ENCODE assay signal across 26 cellular contexts in the genomic region with DNA sequence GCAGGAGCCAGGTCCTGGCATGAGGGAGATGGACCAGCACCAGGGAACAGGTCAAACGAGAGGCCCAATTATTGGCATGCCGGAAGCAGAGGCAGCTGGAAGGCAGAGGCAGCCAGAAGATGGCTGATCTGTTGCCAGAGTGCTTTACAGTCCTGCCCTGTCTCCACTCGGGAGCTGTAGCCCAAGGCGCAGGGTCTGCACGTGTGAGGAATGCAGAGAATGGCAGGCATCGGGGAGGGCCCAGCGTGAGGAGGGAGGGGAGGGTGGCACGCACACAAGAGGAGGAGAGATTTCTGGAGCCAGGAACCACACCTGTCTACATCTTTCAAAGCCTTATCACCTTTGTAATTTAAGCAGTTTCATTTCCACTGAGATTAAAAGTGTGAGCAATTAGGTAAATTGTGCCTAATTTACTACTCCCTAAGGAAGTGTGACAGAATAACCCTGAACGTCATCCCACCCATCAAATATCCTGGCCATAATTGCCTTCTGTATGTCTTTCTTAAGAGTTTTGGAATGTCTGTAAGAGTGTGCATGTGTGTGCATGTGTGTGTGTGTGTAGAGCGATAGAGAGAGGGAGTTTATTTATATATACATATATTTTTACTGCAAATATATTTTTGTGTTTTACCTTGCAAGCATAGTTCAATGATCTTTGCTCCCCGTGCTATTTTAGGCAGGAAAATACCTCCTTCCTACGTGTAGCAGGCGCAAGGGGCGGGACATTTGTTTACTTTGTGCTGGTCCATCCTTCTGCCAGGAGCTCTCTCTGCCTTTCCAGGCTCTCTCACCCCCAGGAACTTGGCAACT.
DNase-seq lines count a peak whose midpoint lies in the region; ATAC-seq, FAIRE-seq and TF ChIP-seq lines count a peak whose summit lies in the region.
"Had no signal": no experiment of that assay in that cellular context is flagged by ENCODE, and none has a peak within 500 bp of the region (broad histone marks: within the 10 kb centered on the region; RNA-seq: fewer than 3 reads in every experiment).

No MANE protein-coding gene starts in this region.

- H3K4me2 ChIP-seq in BLaER1 = peak overlapping the region; percentile 31; the same call in 1 of the 2 replicates
- H3K4me2 ChIP-seq in Karpas-422 (ENCODE audit: low read depth, low read length, poor library complexity, severe bottlenecking) = peak overlapping the region; percentile 78
- no peak overlapping the region for H3K4me2 ChIP-seq in endothelial cell of umbilical vein (ENCODE audit: insufficient read depth, low read length)

- no peaks in the 10 kb centered on the region for H3K9me2 ChIP-seq in Karpas-422 (replicated peaks; ENCODE audit: insufficient read depth, low read length)

- DNase-seq in Karpas-422 (peak; percentile 71), endothelial cell of umbilical vein (ENCODE audit: low read depth, low spot score) (no peak), midbrain (lab: John Stamatoyannopoulos, UW) (peak; percentile 7), suprapubic skin (ENCODE audit: low spot score in 2 of 2) (no peak), natural killer cell (no peak), cerebellum (ENCODE audit: low spot score) (no peak)
- DNase-seq in activated naive CD4-positive, alpha-beta T cell treated with anti-CD3 and anti-CD28 coated beads, Interleukin-2, amount 10 ng/mL, durations not matched to agents 7 days and 5 days = no peak
- DNase-seq: activated CD4-positive, alpha-beta memory T cell treated with anti-CD3 and anti-CD28 coated beads for 36 hours; activated naive CD8-positive, alpha-beta T cell treated with anti-CD3 and anti-CD28 coated beads, Interleukin-2, amount 10 ng/mL, durations not matched to agents 7 days and 5 days; activated T-cell treated with anti-CD3 and anti-CD28 coated beads, Interleukin-2, amount 50 U/mL, for 48 hours; Calu3; effector CD4-positive, alpha-beta T cell; GDM1; HCEC 1CT; left ventricle myocardium superior; MG63; naive thymus-derived CD4-positive, alpha-beta T cell; NCI-H2081; NCI-H524; psoas muscle; stimulated activated CD4-positive, alpha-beta T cell treated with anti-CD3 and anti-CD28 coated beads, Interleukin-12 subunit alpha, Interleukin-12 subunit beta, amount 100 ng/mL, for 4 hours; uterus had no signal

- peaks cover 29% of the 10 kb centered on the region for H3K27me3 Mint-ChIP-seq in activated naive CD4-positive, alpha-beta T cell treated with anti-CD3 and anti-CD28 coated beads, Interleukin-2, amount 10 ng/mL, durations not matched to agents 7 days and 5 days
- peaks cover 3 to 12% of the 10 kb centered on the region in 2 donors for H3K27me3 Mint-ChIP-seq in natural killer cell (ENCODE audit: low read depth in 2 of 2)

- H3K27me3 ChIP-seq in BLaER1 (no peaks in the 10 kb centered on the region), Karpas-422 (ENCODE audit: low read length) (no peaks in the 10 kb centered on the region), endothelial cell of umbilical vein (ENCODE audit: control insufficient read depth in 2 of 2, insufficient read depth in 2 of 2, low read length in 2 of 2) (peaks cover 0 to 3% of the 10 kb centered on the region in 2 experiments), suprapubic skin (no peaks in the 10 kb centered on the region)
- H3K27me3 ChIP-seq: MG63, uterus had no signal

- no peak for TF ChIP-seq EP300 in suprapubic skin (IDR thresholded peaks at IDR 0.05)

- TF ChIP-seq POLR2A in endothelial cell of umbilical vein (IDR thresholded peaks at IDR 0.05; ENCODE audit: low read depth, low read length) (no peak), suprapubic skin (IDR thresholded peaks at IDR 0.05) (no peak)

- H3K4me3 ChIP-seq in BLaER1 (no peak overlapping the region), Karpas-422 (ENCODE audit: low read length) (peak overlapping the region; percentile 59), endothelial cell of umbilical vein (replicated peaks in 1 of 3; ENCODE audit: insufficient read depth in 1 of 3, low read depth in 1 of 3, low read length in 3 of 3) (no peak overlapping the region), suprapubic skin (no peak overlapping the region)
- H3K4me3 ChIP-seq: MG63, psoas muscle, uterus had no signal

- dilution Hi-C loops in endothelial cell of umbilical vein (cut with MboI; ENCODE audit: extremely low pct_ligation_motif_present, low sequenced_read_pairs) = no loop called here

- H3K4me1 Mint-ChIP-seq in activated naive CD4-positive, alpha-beta T cell treated with anti-CD3 and anti-CD28 coated beads, Interleukin-2, amount 10 ng/mL, durations not matched to agents 7 days and 5 days = no peaks in the 10 kb centered on the region
- no peaks in the 10 kb centered on the region for H3K4me1 Mint-ChIP-seq in natural killer cell

- no peaks in the 10 kb centered on the region for H3K36me3 ChIP-seq in BLaER1
- no peaks in the 10 kb centered on the region for H3K36me3 ChIP-seq in Karpas-422 (ENCODE audit: insufficient read depth, low read length)
- H3K36me3 ChIP-seq in endothelial cell of umbilical vein (ENCODE audit: control insufficient read depth in 2 of 2, extremely low read depth in 1 of 2, insufficient read depth in 2 of 2, low read length in 2 of 2) = no peaks in the 10 kb centered on the region
- H3K36me3 ChIP-seq in suprapubic skin = no peaks in the 10 kb centered on the region
- H3K36me3 ChIP-seq: MG63, uterus had no signal

- H3K27ac ChIP-seq in BLaER1 = no peak overlapping the region
- H3K27ac ChIP-seq in Karpas-422 (ENCODE audit: low read length) = peak overlapping the region; percentile 83
- H3K27ac ChIP-seq in endothelial cell of umbilical vein (ENCODE audit: insufficient read depth, low read depth, low read length) = no peak overlapping the region
- no peak overlapping the region for H3K27ac ChIP-seq in suprapubic skin
- H3K27ac ChIP-seq: psoas muscle, uterus had no signal

- intact Hi-C loops in endothelial cell of umbilical vein (cut with micrococcal nuclease) = no loop called here
- intact Hi-C loops in natural killer cell (cut with micrococcal nuclease) = no loop called here

- H3K9me3 ChIP-seq in BLaER1 (no peaks in the 10 kb centered on the region), Karpas-422 (ENCODE audit: low read length) (no peaks in the 10 kb centered on the region), endothelial cell of umbilical vein (replicated peaks; ENCODE audit: control insufficient read depth, insufficient read depth, low read length) (no peaks in the 10 kb centered on the region), suprapubic skin (no peaks in the 10 kb centered on the region)
- H3K9me3 ChIP-seq: MG63, psoas muscle, uterus had no signal

- H3K9me1 ChIP-seq in endothelial cell of umbilical vein (replicated peaks; ENCODE audit: control insufficient read depth, extremely low read depth, insufficient read depth, low read length) = no peaks in the 10 kb centered on the region

- H4K20me1 ChIP-seq in BLaER1 = no peaks in the 10 kb centered on the region
- H4K20me1 ChIP-seq in Karpas-422 (ENCODE audit: insufficient read depth, low read depth, low read length) = no peaks in the 10 kb centered on the region
- H4K20me1 ChIP-seq in endothelial cell of umbilical vein (replicated peaks; ENCODE audit: control insufficient read depth, extremely low read depth, insufficient read depth, low read length) = no peaks in the 10 kb centered on the region

- H2AFZ ChIP-seq in Karpas-422 (ENCODE audit: low read length) (peak overlapping the region; percentile 77; the same call in 1 of the 2 replicates), endothelial cell of umbilical vein (ENCODE audit: low read depth, low read length) (peak overlapping the region; percentile 34)

- H3K4me3 Mint-ChIP-seq in activated naive CD4-positive, alpha-beta T cell treated with anti-CD3 and anti-CD28 coated beads, Interleukin-2, amount 10 ng/mL, durations not matched to agents 7 days and 5 days = no peak overlapping the region
- no peak overlapping the region for H3K4me3 Mint-ChIP-seq in natural killer cell
- H3K4me3 Mint-ChIP-seq: activated CD4-positive, alpha-beta memory T cell treated with anti-CD3 and anti-CD28 coated beads for 36 hours; activated naive CD8-positive, alpha-beta T cell treated with anti-CD3 and anti-CD28 coated beads, Interleukin-2, amount 10 ng/mL, durations not matched to agents 7 days and 5 days; naive thymus-derived CD4-positive, alpha-beta T cell; stimulated activated naive CD8-positive, alpha-beta T cell treated with anti-CD3 and anti-CD28 coated beads, Interleukin-15, Interleukin-2, amounts not matched to agents 100 ng/mL and 50 ng/mL, for 24 hours had no signal

- H3K9ac ChIP-seq in BLaER1 = no peak overlapping the region
- peak overlapping the region; percentile 66 for H3K9ac ChIP-seq in Karpas-422 (ENCODE audit: low read length)
- H3K9ac ChIP-seq in endothelial cell of umbilical vein (replicated peaks; ENCODE audit: extremely low read depth, insufficient read depth, low read length) = no peak overlapping the region

- CTCF ChIA-PET in endothelial cell of umbilical vein (lab: Charles Lee) = interaction anchor here (1.3 to 7.7 kb wide), 3 partner anchors 36 to 205 kb away, joined by 3 to 131 read pairs (median 4); no protein-coding TSS in a partner anchor
- CTCF ChIA-PET in activated naive CD4-positive, alpha-beta T cell treated with anti-CD3 and anti-CD28 coated beads, Interleukin-2, amount 10 ng/mL, durations not matched to agents 7 days and 5 days (lab: Charles Lee) = interaction anchor here (0.7 to 7.8 kb wide), 4 partner anchors 9 to 803 kb away, joined by 3 to 158 read pairs (median 4); no protein-coding TSS in a partner anchor

- H3K27ac Mint-ChIP-seq in activated naive CD4-positive, alpha-beta T cell treated with anti-CD3 and anti-CD28 coated beads, Interleukin-2, amount 10 ng/mL, durations not matched to agents 7 days and 5 days = no peak overlapping the region
- no peak overlapping the region for H3K27ac Mint-ChIP-seq in natural killer cell
- H3K27ac Mint-ChIP-seq: activated CD4-positive, alpha-beta memory T cell treated with anti-CD3 and anti-CD28 coated beads for 36 hours; activated naive CD8-positive, alpha-beta T cell treated with anti-CD3 and anti-CD28 coated beads, Interleukin-2, amount 10 ng/mL, durations not matched to agents 7 days and 5 days; naive thymus-derived CD4-positive, alpha-beta T cell; stimulated activated naive CD8-positive, alpha-beta T cell treated with anti-CD3 and anti-CD28 coated beads, Interleukin-15, Interleukin-2, amounts not matched to agents 100 ng/mL and 50 ng/mL, for 24 hours had no signal

- H3K9me3 Mint-ChIP-seq in activated naive CD4-positive, alpha-beta T cell treated with anti-CD3 and anti-CD28 coated beads, Interleukin-2, amount 10 ng/mL, durations not matched to agents 7 days and 5 days = no peaks in the 10 kb centered on the region
- H3K9me3 Mint-ChIP-seq in natural killer cell = no peaks in the 10 kb centered on the region
- H3K9me3 Mint-ChIP-seq: activated CD4-positive, alpha-beta memory T cell treated with anti-CD3 and anti-CD28 coated beads for 36 hours; activated naive CD8-positive, alpha-beta T cell treated with anti-CD3 and anti-CD28 coated beads, Interleukin-2, amount 10 ng/mL, durations not matched to agents 7 days and 5 days; naive thymus-derived CD4-positive, alpha-beta T cell; stimulated activated naive CD8-positive, alpha-beta T cell treated with anti-CD3 and anti-CD28 coated beads, Interleukin-15, Interleukin-2, amounts not matched to agents 100 ng/mL and 50 ng/mL, for 24 hours had no signal

- no TSS peak for BruUV-seq in endothelial cell of umbilical vein (replicated peaks; lab: Mats Ljungman, UMichigan)

- POLR2A ChIA-PET in endothelial cell of umbilical vein (lab: Charles Lee) = no interaction called here

- WGBS in suprapubic skin = 42% methylated on average over 14 of the region's 14 CpGs

- no peak for FAIRE-seq in endothelial cell of umbilical vein (lab: Jason Lieb, UNC)
- FAIRE-seq: bronchial epithelial cell, RCC 7860 had no signal

- H3K4me1 ChIP-seq in BLaER1 (peaks cover 19% of the 10 kb centered on the region), Karpas-422 (ENCODE audit: low read length) (peaks cover 78% of the 10 kb centered on the region), endothelial cell of umbilical vein (ENCODE audit: control insufficient read depth, extremely low read depth, insufficient read depth, low read length) (peaks cover 3% of the 10 kb centered on the region), suprapubic skin (peaks cover 26% of the 10 kb centered on the region)

- no peaks in the 10 kb centered on the region for H3K36me3 Mint-ChIP-seq in activated naive CD4-positive, alpha-beta T cell treated with anti-CD3 and anti-CD28 coated beads, Interleukin-2, amount 10 ng/mL, durations not matched to agents 7 days and 5 days
- no peaks in the 10 kb centered on the region for H3K36me3 Mint-ChIP-seq in natural killer cell
- H3K36me3 Mint-ChIP-seq: activated CD4-positive, alpha-beta memory T cell treated with anti-CD3 and anti-CD28 coated beads for 36 hours; activated naive CD8-positive, alpha-beta T cell treated with anti-CD3 and anti-CD28 coated beads, Interleukin-2, amount 10 ng/mL, durations not matched to agents 7 days and 5 days; naive thymus-derived CD4-positive, alpha-beta T cell had no signal

- no peak for TF ChIP-seq CTCF in endothelial cell of umbilical vein (IDR thresholded peaks at IDR 0.05; ENCODE audit: extremely low read depth in 1 of 2, insufficient read depth in 1 of 2, low read depth in 1 of 2, low read length in 2 of 2)
- TF ChIP-seq CTCF in suprapubic skin (IDR thresholded peaks at IDR 0.05) = no peak
- no peak for TF ChIP-seq CTCF in natural killer cell (IDR thresholded peaks at IDR 0.05)

- no peaks in the 10 kb centered on the region for H3K79me2 ChIP-seq in Karpas-422 (ENCODE audit: low read length)
- H3K79me2 ChIP-seq in endothelial cell of umbilical vein (ENCODE audit: control insufficient read depth, insufficient read depth, low read length) = no peaks in the 10 kb centered on the region

- ATAC-seq in natural killer cell = no peak
- ATAC-seq: left ventricle myocardium superior; naive thymus-derived CD4-positive, alpha-beta T cell had no signal

Comparison
In these comparisons a context has a peak if more than half of its experiments do, and no peak if none do; other contexts are left out.
1. DNase-seq: peak in Karpas-422 (single experiment) and midbrain (single experiment); none in endothelial cell of umbilical vein (single experiment), suprapubic skin (0 of 2), activated naive CD4-positive, alpha-beta T cell treated with anti-CD3 and anti-CD28 coated beads, Interleukin-2, amount 10 ng/mL, durations not matched to agents 7 days and 5 days (single experiment), natural killer cell (single experiment) and cerebellum (single experiment).